Comparison of ENCODE assay signal across 8 cellular contexts in genomic region chr17:78168906-78169793, GRCh38. TPM values are rescaled to one million over a fixed set of nuclear protein-coding genes. Genes with fewer than 3 reads are reported as not detected.
A peak's percentile ranks its signal among the peaks of the same experiment; 100 is the strongest.
DNase-seq lines count a peak whose midpoint lies in the region; ATAC-seq and TF ChIP-seq lines count a peak whose summit lies in the region.

No MANE protein-coding gene starts in this region.

- ATAC-seq in HG03135 (IDR thresholded peaks at IDR 0.05; ENCODE audit: unreplicated experiment) (peak; percentile 29), right cardiac atrium (peak; percentile 34)

- no peak for TF ChIP-seq CTCF in adrenal gland (IDR thresholded peaks at IDR 0.05)

- peak overlapping the region in 4 of 5 donors; percentile 51 to 83 (median 79) for H3K27ac ChIP-seq in adrenal gland
- peak overlapping the region; percentile 26 for H3K27ac ChIP-seq in right cardiac atrium (ENCODE audit: low read length)
- H3K27ac ChIP-seq in rectal smooth muscle tissue (ENCODE audit: low read depth, low read length), result peak overlapping the region; percentile 53

- H3K4me1 ChIP-seq in adrenal gland (replicated peaks in 1 of 2), result peaks cover 22 to 39% of the 10 kb centered on the region in 2 donors
- H3K4me1 ChIP-seq in right cardiac atrium (ENCODE audit: control insufficient read depth, insufficient read depth, low read length), result peaks cover 3% of the 10 kb centered on the region
- peaks cover 7% of the 10 kb centered on the region for H3K4me1 ChIP-seq in rectal smooth muscle tissue (ENCODE audit: control insufficient read depth, insufficient read depth, low read length)

- DNase-seq in NCI-H2081 (lab: John Stamatoyannopoulos, UW), result peak; percentile 18 to 42
- no peak for DNase-seq in NCI-H2081 treated with DMSO at 0.1 percent for 48 hours (lab: John Stamatoyannopoulos, UW)
- peak; percentile 89 for DNase-seq in SK-MEL-5 (ENCODE audit: low read depth, low spot score)
- peak; percentile 66 to 89 (median 82) for DNase-seq in adrenal gland
- peak; percentile 41 to 80 (median 80) for DNase-seq in right cardiac atrium
- no peak for DNase-seq in NK-92 (lab: John Stamatoyannopoulos, UW; ENCODE audit: unreplicated experiment)

- 6 to 26% (median 8%) methylated on average over 6 to 38 of the region's 38 CpGs; no CpG with 5 or more reads in 1 of the 4 donors for WGBS in adrenal gland, 4 donors
- WGBS in right cardiac atrium, result 10% methylated on average over 38 of the region's 38 CpGs

- TF ChIP-seq POLR2A in adrenal gland (IDR thresholded peaks at IDR 0.05), result no peak

- H3K36me3 ChIP-seq in adrenal gland (replicated peaks in 1 of 2), result peaks cover 0 to 7% of the 10 kb centered on the region in 2 donors
- peaks cover 4% of the 10 kb centered on the region for H3K36me3 ChIP-seq in rectal smooth muscle tissue (ENCODE audit: control insufficient read depth, insufficient read depth, low read length)

- H3K27me3 ChIP-seq in adrenal gland (no peaks in the 10 kb centered on the region), right cardiac atrium (ENCODE audit: control insufficient read depth, insufficient read depth) (no peaks in the 10 kb centered on the region), rectal smooth muscle tissue (ENCODE audit: control insufficient read depth, insufficient read depth, low read length) (no peaks in the 10 kb centered on the region)

- H3K9ac ChIP-seq in rectal smooth muscle tissue (ENCODE audit: low read length), result peak overlapping the region; percentile 49

- in situ Hi-C loops in SK-MEL-5 (cut with HindIII; ENCODE audit: low pct_unique_long_range_greater_than_20kb, low sequenced_read_pairs), result no loop called here

- H3K4me3 ChIP-seq in adrenal gland (peak overlapping the region; percentile 18 to 75 (median 55)), right cardiac atrium (ENCODE audit: low read length) (peak overlapping the region; percentile 89), rectal smooth muscle tissue (ENCODE audit: low read length) (peak overlapping the region; percentile 59)

- intact Hi-C loops in adrenal gland (cut with DNase I), result no loop called here
- intact Hi-C loops in right cardiac atrium (cut with DNase I), result no loop called here

- H3K9me3 ChIP-seq in adrenal gland (replicated peaks in 1 of 3), result no peaks in the 10 kb centered on the region
- H3K9me3 ChIP-seq in right cardiac atrium (ENCODE audit: control insufficient read depth, low read length), result no peaks in the 10 kb centered on the region

RNA-seq across cellular contexts. Expression of gene SYNGR2, which starts 0.8 kb away (rescaled TPM):
- 68.5 and 87.2 TPM in 2 replicates for total RNA-seq in SK-MEL-5 (2014; rRNA removed; shearing (Covaris generic))
- 172 and 187 TPM in 2 replicates for polyA plus RNA-seq in SK-MEL-5 (2015; cell fraction: cytosol; rRNA removed)
- 42.7 and 49.1 TPM in 2 replicates for polyA plus RNA-seq in SK-MEL-5 (2015; cell fraction: nucleus; rRNA removed)
- total RNA-seq in adrenal gland (10 to 100 TPM; 36.3 to 98.1 (median 62.9) TPM), right cardiac atrium (10 to 100 TPM; 81.9 to 92.2 (median 83.9) TPM)
- polyA plus RNA-seq in adrenal gland (10 to 100 TPM; 32.7 to 85.5 (median 38.9) TPM), right cardiac atrium (85.8 TPM)

RNA-seq across cellular contexts. Expression of gene TK1, which starts 17.7 kb away (rescaled TPM):
- 85.4 and 103 TPM in 2 replicates for total RNA-seq in SK-MEL-5 (2014; rRNA removed; shearing (Covaris generic))
- polyA plus RNA-seq in SK-MEL-5 (2015; cell fraction: cytosol; rRNA removed), result 183 and 197 TPM in 2 replicates
- polyA plus RNA-seq in SK-MEL-5 (2015; cell fraction: nucleus; rRNA removed), result 40.4 and 48.6 TPM in 2 replicates
- 1 to 10 TPM; 2.0 to 8.5 (median 2.5) TPM for total RNA-seq in adrenal gland
- 1 to 10 TPM; 1.3 to 2.6 (median 1.6) TPM for polyA plus RNA-seq in adrenal gland
- 1 to 10 TPM in 2 of 4 donors, under 1 TPM in 2; 0.51 to 5.2 (median 1.9) TPM for total RNA-seq in right cardiac atrium
- 1.2 TPM for polyA plus RNA-seq in right cardiac atrium

RNA-seq across cellular contexts. Expression of gene AFMID, which starts 18.0 kb away (rescaled TPM):
- 46.6 and 59.0 TPM in 2 replicates for total RNA-seq in SK-MEL-5 (2014; rRNA removed; shearing (Covaris generic))
- 71.7 and 74.5 TPM in 2 replicates for polyA plus RNA-seq in SK-MEL-5 (2015; cell fraction: cytosol; rRNA removed)
- polyA plus RNA-seq in SK-MEL-5 (2015; cell fraction: nucleus; rRNA removed), result 140 and 156 TPM in 2 replicates
- total RNA-seq in adrenal gland (10 to 100 TPM in 7 of 8 donors, 1 to 10 TPM in 1; 4.5 to 32.9 (median 21.9) TPM), right cardiac atrium (10 to 100 TPM; 17.5 to 53.3 (median 37.2) TPM)
- polyA plus RNA-seq in adrenal gland (10 to 100 TPM in 1 of 3 donors, 1 to 10 TPM in 2; 9.0 to 16.3 (median 9.1) TPM), right cardiac atrium (30.6 TPM)

RNA-seq across cellular contexts. Expression of gene C17orf99, which starts 23.0 kb away (rescaled TPM):
- not detected in 2 replicates for total RNA-seq in SK-MEL-5 (2014; rRNA removed; shearing (Covaris generic))
- polyA plus RNA-seq in SK-MEL-5 (2015; cell fraction: cytosol; rRNA removed), result not detected in 2 replicates
- polyA plus RNA-seq in SK-MEL-5 (2015; cell fraction: nucleus; rRNA removed), result not detected in 2 replicates
- total RNA-seq in adrenal gland (not detected), right cardiac atrium (not detected)
- polyA plus RNA-seq in adrenal gland (not detected), right cardiac atrium (not detected)

RNA-seq across cellular contexts. Expression of gene TMC8, which starts 38.6 kb away (rescaled TPM):
- total RNA-seq in SK-MEL-5 (2014; rRNA removed; shearing (Covaris generic)), result 0.45 and 2.0 TPM in 2 replicates
- polyA plus RNA-seq in SK-MEL-5 (2015; cell fraction: cytosol; rRNA removed), result 2.3 and 3.1 TPM in 2 replicates
- 5.0 and 44.5 TPM in 2 replicates for polyA plus RNA-seq in SK-MEL-5 (2015; cell fraction: nucleus; rRNA removed)
- 10 to 100 TPM in 3 of 8 donors, 1 to 10 TPM in 5; 2.2 to 13.2 (median 6.8) TPM for total RNA-seq in adrenal gland
- 10 to 100 TPM in 1 of 3 donors, 1 to 10 TPM in 1, under 1 TPM in 1; 0.99 to 28.8 (median 6.0) TPM for polyA plus RNA-seq in adrenal gland
- total RNA-seq in right cardiac atrium, result 1 to 10 TPM; 2.6 to 3.9 (median 3.0) TPM
- polyA plus RNA-seq in right cardiac atrium, result 2.4 TPM

Comparison
In these comparisons a context has a peak if more than half of its experiments do, and no peak if none do; other contexts are left out.
1. DNase-seq: peak in NCI-H2081 (2 of 2), SK-MEL-5 (single experiment), adrenal gland (7 of 7) and right cardiac atrium (3 of 3); none in NCI-H2081 treated with DMSO at 0.1 percent for 48 hours (single experiment) and NK-92 (single experiment).
2. H3K27ac ChIP-seq: peak in every context shown above with its lines; median percentile 79 in adrenal gland; 53 in rectal smooth muscle tissue; 26 in right cardiac atrium.
3. Peak in every context shown above with its lines, with median percentiles within 50 percentile points of each other: H3K4me3 ChIP-seq.